In genomic region chr3:183635431-183636220, GRCh38 we compare ENCODE assay signal across 1 cellular context.
TF ChIP-seq lines count a peak whose summit lies in the region.

Gene KLHL24, plus strand, starts transcription at chr3:183635623. Its CDS starts 14,734 bp downstream, at chr3:183650357.

TF ChIP-seq in HepG2, 621 proteins besides CTCF, POLR2A, EP300 and RAD21 (continued from another document and continues in another):
- TF ChIP-seq BRCA1 (CRISPR knock-in tag; IDR thresholded peaks at IDR 0.05): no peak
- peak; percentile 51; the same call in 1 of the 2 replicates for TF ChIP-seq FOXC1 (CRISPR knock-in tag; IDR thresholded peaks at IDR 0.05; ENCODE audit: borderline replicate concordance)
- TF ChIP-seq AFF4 (CRISPR knock-in tag; IDR thresholded peaks at IDR 0.05): no peak
- TF ChIP-seq ZMYM2 (CRISPR knock-in tag; IDR thresholded peaks at IDR 0.05): no peak
- TF ChIP-seq ZNF484 (CRISPR knock-in tag; IDR thresholded peaks at IDR 0.05; ENCODE audit: borderline replicate concordance, low read depth): no peak
- 0 out of 2 replicates have a peak, but pooled peaks have one; percentile 26 for TF ChIP-seq EEA1 (CRISPR knock-in tag; IDR thresholded peaks at IDR 0.05; ENCODE audit: borderline replicate concordance)
- TF ChIP-seq KDM6A (CRISPR knock-in tag; IDR thresholded peaks at IDR 0.05; ENCODE audit: low read depth): no peak
- peak; percentile 79 for TF ChIP-seq PHF8 (CRISPR knock-in tag; IDR thresholded peaks at IDR 0.05)
- TF ChIP-seq EZH2 (conservative IDR thresholded peaks at IDR 0.05; ENCODE audit: low read depth, low read length): no peak
- TF ChIP-seq ZNF354B (CRISPR knock-in tag; IDR thresholded peaks at IDR 0.05): no peak
- no peak for TF ChIP-seq ZNF737 (CRISPR knock-in tag; IDR thresholded peaks at IDR 0.05; ENCODE audit: borderline replicate concordance)
- TF ChIP-seq ZNF331 (CRISPR knock-in tag; IDR thresholded peaks at IDR 0.05): no peak; the same call in 1 of the 2 replicates
- no peak for TF ChIP-seq ZBTB33 (CRISPR knock-in tag; IDR thresholded peaks at IDR 0.05)
- no peak for TF ChIP-seq SP4 (CRISPR knock-in tag; IDR thresholded peaks at IDR 0.05)
- TF ChIP-seq ZNF441 (CRISPR knock-in tag; IDR thresholded peaks at IDR 0.05; ENCODE audit: borderline replicate concordance): 0 out of 2 replicates have a peak, but pooled peaks have one; percentile 36
- TF ChIP-seq KDM3A (CRISPR knock-in tag; IDR thresholded peaks at IDR 0.05; ENCODE audit: low read depth): no peak
- TF ChIP-seq ZNF329 (CRISPR knock-in tag; IDR thresholded peaks at IDR 0.05; ENCODE audit: low read depth): 0 out of 2 replicates have a peak, but pooled peaks have one; percentile 6
- TF ChIP-seq SIN3B (IDR thresholded peaks at IDR 0.05; ENCODE audit: low read length): no peak
- TF ChIP-seq IRX3 (CRISPR knock-in tag; IDR thresholded peaks at IDR 0.05; ENCODE audit: borderline replicate concordance, low read depth): no peak
- no peak for TF ChIP-seq ZNF207 (IDR thresholded peaks at IDR 0.05; ENCODE audit: borderline replicate concordance)
- TF ChIP-seq IRF2 (CRISPR knock-in tag; IDR thresholded peaks at IDR 0.05): peak; percentile 86
- TF ChIP-seq ZNF670 (CRISPR knock-in tag; IDR thresholded peaks at IDR 0.05; ENCODE audit: borderline replicate concordance): 0 out of 2 replicates have a peak, but pooled peaks have one; percentile 47
- no peak for TF ChIP-seq ZNF530 (CRISPR knock-in tag; IDR thresholded peaks at IDR 0.05; ENCODE audit: low read depth)
- TF ChIP-seq ZBTB49 (CRISPR knock-in tag; IDR thresholded peaks at IDR 0.05; ENCODE audit: borderline replicate concordance): no peak
- 0 out of 2 replicates have a peak, but pooled peaks have one; percentile 42 for TF ChIP-seq ZFP82 (CRISPR knock-in tag; IDR thresholded peaks at IDR 0.05; ENCODE audit: borderline replicate concordance)
- no peak for TF ChIP-seq BCL3 (CRISPR knock-in tag; IDR thresholded peaks at IDR 0.05)
- TF ChIP-seq ZBTB25 (CRISPR knock-in tag; IDR thresholded peaks at IDR 0.05): no peak; the same call in 1 of the 2 replicates
- TF ChIP-seq GFI1 (CRISPR knock-in tag; IDR thresholded peaks at IDR 0.05; ENCODE audit: borderline replicate concordance): no peak
- 0 out of 2 replicates have a peak, but pooled peaks have one; percentile 43 for TF ChIP-seq TOPORS (CRISPR knock-in tag; IDR thresholded peaks at IDR 0.05)
- no peak for TF ChIP-seq ARID3A (IDR thresholded peaks at IDR 0.05; ENCODE audit: low read depth, low read length)
- no peak for TF ChIP-seq ZNF350 (CRISPR knock-in tag; IDR thresholded peaks at IDR 0.05; ENCODE audit: borderline replicate concordance, low read depth)
- no peak for TF ChIP-seq TBX3 (IDR thresholded peaks at IDR 0.05; ENCODE audit: borderline replicate concordance)
- peak; percentile 76 for TF ChIP-seq UBTF (CRISPR knock-in tag; IDR thresholded peaks at IDR 0.05)
- no peak for TF ChIP-seq ZBTB2 (CRISPR knock-in tag; IDR thresholded peaks at IDR 0.05; ENCODE audit: low read depth)
- TF ChIP-seq CERS6 (CRISPR knock-in tag; IDR thresholded peaks at IDR 0.05): no peak
- TF ChIP-seq THAP11 (CRISPR knock-in tag; IDR thresholded peaks at IDR 0.05): peak; percentile 99
- TF ChIP-seq ZKSCAN1 (IDR thresholded peaks at IDR 0.05; ENCODE audit: low read length): no peak
- TF ChIP-seq HNRNPH1 (optimal IDR thresholded peaks at IDR 0.05; ENCODE audit: low read depth, low read length): no peak
- TF ChIP-seq ETS1 (CRISPR knock-in tag; IDR thresholded peaks at IDR 0.05): no peak
- peak; percentile 81; the same call in 1 of the 2 replicates for TF ChIP-seq TFE3 (CRISPR knock-in tag; IDR thresholded peaks at IDR 0.05)
